8 cellular contexts compared by ENCODE assay signal in the genomic region with DNA sequence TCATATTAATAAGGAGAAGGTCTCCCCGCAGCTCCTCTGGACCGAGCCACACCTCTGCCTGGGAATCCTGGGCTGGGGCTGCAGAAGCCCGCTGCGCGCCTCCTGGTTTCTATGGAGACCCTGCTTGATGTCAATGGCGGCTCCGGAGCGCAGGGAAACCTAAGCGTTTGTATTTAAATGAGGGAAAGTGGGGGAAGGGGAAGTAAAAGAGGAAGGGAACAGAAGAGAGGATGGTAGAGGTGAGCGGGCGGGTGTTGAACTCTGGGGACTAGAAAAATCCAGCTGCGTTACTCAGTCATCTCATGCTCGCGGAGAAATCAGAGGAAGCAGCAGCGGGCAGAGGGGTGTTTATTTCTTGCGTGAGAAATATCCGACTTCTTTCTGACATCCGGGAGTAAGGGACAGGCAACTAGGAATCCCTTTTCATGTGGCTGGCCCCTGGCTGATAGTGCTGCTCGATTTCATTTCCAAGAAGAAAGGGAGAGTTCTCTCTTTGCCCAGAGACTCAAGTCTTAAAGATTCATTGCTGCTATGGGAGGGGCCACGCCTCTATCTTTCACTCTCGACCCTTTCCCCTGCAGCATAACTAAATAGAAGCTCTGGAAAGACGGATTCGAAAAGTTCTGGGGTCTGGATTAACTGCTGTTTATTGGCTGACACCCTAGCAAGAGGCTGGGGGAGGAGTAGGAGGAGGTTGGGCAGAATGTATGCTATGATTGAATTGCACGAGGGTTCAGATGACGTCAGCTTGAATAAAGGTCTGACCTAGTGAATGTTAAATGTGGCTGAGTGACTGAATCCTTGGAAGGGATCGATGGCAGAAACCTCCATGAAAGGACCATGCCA.
DNase-seq lines count a peak whose midpoint lies in the region; ATAC-seq, FAIRE-seq and TF ChIP-seq lines count a peak whose summit lies in the region.

No MANE protein-coding gene starts in this region.

- no peak overlapping the region for H3K27ac Mint-ChIP-seq in activated naive CD8-positive, alpha-beta T cell
- peak overlapping the region; percentile 88 for H3K27ac Mint-ChIP-seq in osteocyte (ENCODE audit: unreplicated experiment)

- H3K27me3 Mint-ChIP-seq in activated naive CD8-positive, alpha-beta T cell = peaks cover 23% of the 10 kb centered on the region
- H3K27me3 Mint-ChIP-seq in osteocyte (ENCODE audit: unreplicated experiment) = peaks cover 14% of the 10 kb centered on the region

- TF ChIP-seq POLR2A in GM12892 (IDR thresholded peaks at IDR 0.05; ENCODE audit: low read depth, low read length) = no peak

- DNase-seq in AG04450 (ENCODE audit: low read depth, low spot score) (no peak), NCI-H446 (lab: John Stamatoyannopoulos, UW) (peak; percentile 44 to 58), cardiac muscle cell (ENCODE audit: low read depth in 1 of 2, low spot score in 1 of 2) (peak; percentile 67 to 76), osteocyte (ENCODE audit: extremely low spot score, unreplicated experiment) (no peak), GM12892 (ENCODE audit: insufficient read length) (no peak)

- H3K4me3 ChIP-seq in AG04450 (ENCODE audit: low read depth, low read length) = peak overlapping the region; percentile 62
- peak overlapping the region; percentile 59 for H3K4me3 ChIP-seq in cardiac muscle cell

- ATAC-seq in GM21390 (IDR thresholded peaks at IDR 0.05; ENCODE audit: unreplicated experiment) (peak; percentile 43), GM18858 (IDR thresholded peaks at IDR 0.05; ENCODE audit: unreplicated experiment) (no peak)

- no peak for FAIRE-seq in GM12892 (lab: Jason Lieb, UNC)

- TF ChIP-seq CTCF in AG04450 (IDR thresholded peaks at IDR 0.05; ENCODE audit: low read depth, low read length) (no peak), cardiac muscle cell (IDR thresholded peaks at IDR 0.05; ENCODE audit: low read depth, low read length) (no peak), osteocyte (IDR thresholded peaks at IDR 0.05) (no peak)

- peak overlapping the region; percentile 91 for H3K4me3 Mint-ChIP-seq in activated naive CD8-positive, alpha-beta T cell
- peak overlapping the region; percentile 86 for H3K4me3 Mint-ChIP-seq in osteocyte (ENCODE audit: unreplicated experiment)

- H3K27me3 ChIP-seq in AG04450 (ENCODE audit: control insufficient read depth, insufficient read depth, low read length) (peaks cover 6% of the 10 kb centered on the region), cardiac muscle cell (no peaks in the 10 kb centered on the region)

- H3K9me3 ChIP-seq in AG04450 (ENCODE audit: control insufficient read depth, insufficient read depth, low read length) (no peaks in the 10 kb centered on the region), cardiac muscle cell (ENCODE audit: low read depth) (no peaks in the 10 kb centered on the region)

- no peaks in the 10 kb centered on the region for H3K36me3 Mint-ChIP-seq in activated naive CD8-positive, alpha-beta T cell
- H3K36me3 Mint-ChIP-seq in osteocyte (ENCODE audit: unreplicated experiment) = no peaks in the 10 kb centered on the region

- POLR2A ChIA-PET in AG04450 (lab: Yijun Ruan, JAX) = no interaction called here

- H3K36me3 ChIP-seq in cardiac muscle cell = no peaks in the 10 kb centered on the region

- peaks cover 10% of the 10 kb centered on the region for H3K4me1 ChIP-seq in cardiac muscle cell (ENCODE audit: low read depth)

- H3K27ac ChIP-seq in AG04450 (ENCODE audit: low read depth, low read length) (peak overlapping the region; percentile 35), cardiac muscle cell (peak overlapping the region; percentile 39)

- H3K4me1 Mint-ChIP-seq in activated naive CD8-positive, alpha-beta T cell (ENCODE audit: low read depth) = peaks cover 18% of the 10 kb centered on the region
- peaks cover 27% of the 10 kb centered on the region for H3K4me1 Mint-ChIP-seq in osteocyte (ENCODE audit: unreplicated experiment)

- H3K9me3 Mint-ChIP-seq in activated naive CD8-positive, alpha-beta T cell (ENCODE audit: low read depth) = no peaks in the 10 kb centered on the region
- no peaks in the 10 kb centered on the region for H3K9me3 Mint-ChIP-seq in osteocyte (ENCODE audit: unreplicated experiment)

- CTCF ChIA-PET in AG04450 (lab: Charles Lee) = interaction anchor here (1.0 to 1.3 kb wide), 2 partner anchors 272 to 295 kb away, joined by 3 read pairs; no protein-coding TSS in a partner anchor

Comparison
In these comparisons a context has a peak if more than half of its experiments do, and no peak if none do; other contexts are left out.
1. DNase-seq: peak in NCI-H446 (2 of 2) and cardiac muscle cell (2 of 2); none in AG04450 (single experiment), osteocyte (single experiment) and GM12892 (single experiment).